28 cellular contexts compared by ENCODE assay signal in genomic region chr9:130381660-130382059, GRCh38.
"Had no signal": no experiment of that assay in that cellular context is flagged by ENCODE, and none has a peak within 500 bp of the region (broad histone marks: within the 10 kb centered on the region; RNA-seq: fewer than 3 reads in every experiment).

No MANE protein-coding gene starts in this region.

- H3K36me3 Mint-ChIP-seq: activated naive CD4-positive, alpha-beta T cell treated with anti-CD3 and anti-CD28 coated beads, Interleukin-2, amount 10 ng/mL, durations not matched to agents 7 days and 5 days; activated naive CD4-positive, alpha-beta T cell treated with anti-CD3 and anti-CD28 coated beads, Interleukin-2, amount 50 U/mL, for 72 hours; activated naive CD8-positive, alpha-beta T cell treated with anti-CD3 and anti-CD28 coated beads, Interleukin-2, amount 10 ng/mL, durations not matched to agents 7 days and 5 days; brain had no signal

- H3K27ac Mint-ChIP-seq: activated CD4-positive, alpha-beta memory T cell treated with anti-CD3 and anti-CD28 coated beads, Interleukin-2, amount 10 ng/mL, durations not matched to agents 7 days and 5 days; activated CD4-positive, alpha-beta T cell treated with anti-CD3 and anti-CD28 coated beads, Interleukin-2, amount 10 ng/mL, durations not matched to agents 7 days and 5 days; activated naive CD4-positive, alpha-beta T cell treated with anti-CD3 and anti-CD28 coated beads, Interleukin-2, amount 10 ng/mL, durations not matched to agents 7 days and 5 days; activated naive CD4-positive, alpha-beta T cell treated with anti-CD3 and anti-CD28 coated beads, Interleukin-2, amount 50 U/mL, for 72 hours; activated naive CD8-positive, alpha-beta T cell treated with anti-CD3 and anti-CD28 coated beads, Interleukin-2, amount 10 ng/mL, durations not matched to agents 7 days and 5 days; activated T-cell treated with anti-CD3 and anti-CD28 coated beads, Interleukin-2, amount 50 U/mL, for 24 hours; activated T-cell treated with anti-CD3 and anti-CD28 coated beads, Interleukin-2, amount 50 U/mL, for 72 hours had no signal

- H3K27me3 Mint-ChIP-seq: activated CD4-positive, alpha-beta memory T cell treated with anti-CD3 and anti-CD28 coated beads, Interleukin-2, amount 10 ng/mL, durations not matched to agents 7 days and 5 days; activated CD4-positive, alpha-beta T cell treated with anti-CD3 and anti-CD28 coated beads, Interleukin-2, amount 10 ng/mL, durations not matched to agents 7 days and 5 days; activated naive CD4-positive, alpha-beta T cell treated with anti-CD3 and anti-CD28 coated beads, Interleukin-2, amount 10 ng/mL, durations not matched to agents 7 days and 5 days; activated naive CD8-positive, alpha-beta T cell treated with anti-CD3 and anti-CD28 coated beads, Interleukin-2, amount 10 ng/mL, durations not matched to agents 7 days and 5 days had no signal

- H3K4me3 Mint-ChIP-seq: activated CD4-positive, alpha-beta memory T cell treated with anti-CD3 and anti-CD28 coated beads, Interleukin-2, amount 10 ng/mL, durations not matched to agents 7 days and 5 days; activated CD4-positive, alpha-beta T cell treated with anti-CD3 and anti-CD28 coated beads, Interleukin-2, amount 10 ng/mL, durations not matched to agents 7 days and 5 days; activated naive CD4-positive, alpha-beta T cell treated with anti-CD3 and anti-CD28 coated beads, Interleukin-2, amount 10 ng/mL, durations not matched to agents 7 days and 5 days; activated naive CD8-positive, alpha-beta T cell treated with anti-CD3 and anti-CD28 coated beads, Interleukin-2, amount 10 ng/mL, durations not matched to agents 7 days and 5 days; activated T-cell treated with anti-CD3 and anti-CD28 coated beads, Interleukin-2, amount 50 U/mL, for 24 hours; activated T-cell treated with anti-CD3 and anti-CD28 coated beads, Interleukin-2, amount 50 U/mL, for 72 hours; brain had no signal

- H3K27me3 ChIP-seq: ascending aorta, breast epithelium, cardiac muscle cell, colonic mucosa had no signal

- H3K9me3 Mint-ChIP-seq: activated CD4-positive, alpha-beta memory T cell treated with anti-CD3 and anti-CD28 coated beads, Interleukin-2, amount 10 ng/mL, durations not matched to agents 7 days and 5 days; activated CD4-positive, alpha-beta T cell treated with anti-CD3 and anti-CD28 coated beads, Interleukin-2, amount 10 ng/mL, durations not matched to agents 7 days and 5 days; activated naive CD4-positive, alpha-beta T cell treated with anti-CD3 and anti-CD28 coated beads, Interleukin-2, amount 10 ng/mL, durations not matched to agents 7 days and 5 days; activated naive CD4-positive, alpha-beta T cell treated with anti-CD3 and anti-CD28 coated beads, Interleukin-2, amount 50 U/mL, for 72 hours; activated naive CD8-positive, alpha-beta T cell treated with anti-CD3 and anti-CD28 coated beads, Interleukin-2, amount 10 ng/mL, durations not matched to agents 7 days and 5 days; activated T-cell treated with anti-CD3 and anti-CD28 coated beads, Interleukin-2, amount 50 U/mL, for 24 hours; activated T-cell treated with anti-CD3 and anti-CD28 coated beads, Interleukin-2, amount 50 U/mL, for 72 hours; brain had no signal

- H3K27ac ChIP-seq: ascending aorta, breast epithelium, cardiac muscle cell, colonic mucosa, epithelial cell of prostate, esophagus squamous epithelium had no signal

- H3K4me3 ChIP-seq: ascending aorta, breast epithelium, cardiac muscle cell, colonic mucosa, esophagus squamous epithelium had no signal

- ATAC-seq: activated naive CD4-positive, alpha-beta T cell treated with anti-CD3 and anti-CD28 coated beads, Interleukin-2, amount 50 U/mL, for 72 hours; activated T-cell treated with anti-CD3 and anti-CD28 coated beads, Interleukin-2, amount 50 U/mL, for 72 hours had no signal

- FAIRE-seq: endometrium, endothelial cell of umbilical vein had no signal

- H3K4me1 ChIP-seq: ascending aorta, breast epithelium, colonic mucosa, esophagus squamous epithelium had no signal

- H3K4me1 Mint-ChIP-seq: activated CD4-positive, alpha-beta memory T cell treated with anti-CD3 and anti-CD28 coated beads, Interleukin-2, amount 10 ng/mL, durations not matched to agents 7 days and 5 days; activated CD4-positive, alpha-beta T cell treated with anti-CD3 and anti-CD28 coated beads, Interleukin-2, amount 10 ng/mL, durations not matched to agents 7 days and 5 days; activated naive CD4-positive, alpha-beta T cell treated with anti-CD3 and anti-CD28 coated beads, Interleukin-2, amount 10 ng/mL, durations not matched to agents 7 days and 5 days; activated naive CD8-positive, alpha-beta T cell treated with anti-CD3 and anti-CD28 coated beads, Interleukin-2, amount 10 ng/mL, durations not matched to agents 7 days and 5 days; brain had no signal

- H3K36me3 ChIP-seq: ascending aorta, breast epithelium, cardiac muscle cell, colonic mucosa, esophagus squamous epithelium had no signal

- DNase-seq: activated CD4-positive, alpha-beta memory T cell treated with anti-CD3 and anti-CD28 coated beads, Interleukin-2, amount 10 ng/mL, durations not matched to agents 7 days and 5 days; activated CD4-positive, alpha-beta T cell treated with anti-CD3 and anti-CD28 coated beads for 1 hour; activated CD4-positive, alpha-beta T cell treated with anti-CD3 and anti-CD28 coated beads for 4 hours; activated CD4-positive, alpha-beta T cell treated with anti-CD3 and anti-CD28 coated beads, Interleukin-2, amount 10 ng/mL, durations not matched to agents 7 days and 5 days; activated CD4-positive, alpha-beta T cell treated with anti-CD3 and anti-CD28 coated beads, Interleukin-2, amount 50 U/mL, for 4 hours; activated CD8-positive, alpha-beta memory T cell treated with anti-CD3 and anti-CD28 coated beads, Interleukin-2, amount 50 U/mL, for 48 hours; activated gamma-delta T cell; activated naive CD4-positive, alpha-beta T cell; activated naive CD4-positive, alpha-beta T cell treated with anti-CD3 and anti-CD28 coated beads, Interleukin-2, amount 10 ng/mL, durations not matched to agents 7 days and 5 days; activated naive CD8-positive, alpha-beta T cell treated with anti-CD3 and anti-CD28 coated beads, Interleukin-2, amount 10 ng/mL, durations not matched to agents 7 days and 5 days; activated T-cell treated with anti-CD3 and anti-CD28 coated beads for 4 hours; activated T-cell treated with anti-CD3 and anti-CD28 coated beads, Interleukin-2, amount 50 U/mL, for 24 hours; activated T-cell treated with anti-CD3 and anti-CD28 coated beads, Interleukin-2, amount 50 U/mL, for 72 hours; central memory CD4-positive, alpha-beta T cell; cerebellar nuclear complex; colonic mucosa; effector CD8-positive, alpha-beta T cell; esophagus squamous epithelium; foreskin melanocyte; T-helper 2 cell had no signal

- H3K9me3 ChIP-seq: ascending aorta, breast epithelium, colonic mucosa, esophagus squamous epithelium had no signal
